ENCODE assay signal across 11 cellular contexts in the genomic region with DNA sequence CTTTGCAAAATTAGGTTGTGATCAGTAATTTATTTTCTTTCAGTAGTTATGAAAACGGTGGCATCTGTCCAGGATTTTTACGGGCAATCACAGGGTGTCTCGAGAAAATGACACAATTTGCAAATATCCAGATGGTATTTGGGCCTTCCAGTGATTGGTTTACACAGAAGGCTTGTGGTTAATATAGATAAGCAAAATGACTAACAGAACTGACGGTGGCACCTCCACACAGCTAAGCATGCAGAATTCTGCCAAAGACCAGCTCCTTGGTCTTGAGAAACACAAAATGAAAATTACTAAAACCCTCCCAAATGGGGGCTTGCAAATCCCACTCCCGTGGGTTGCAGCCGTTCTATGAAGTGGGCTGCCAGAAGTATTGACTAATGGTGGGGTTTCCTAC. TPM values are rescaled to one million over a fixed set of nuclear protein-coding genes. Genes with fewer than 3 reads are reported as not detected.
DNase-seq lines count a peak whose midpoint lies in the region; ATAC-seq, FAIRE-seq and TF ChIP-seq lines count a peak whose summit lies in the region.
"Had no signal": no experiment of that assay in that cellular context is flagged by ENCODE, and none has a peak within 500 bp of the region (broad histone marks: within the 10 kb centered on the region; RNA-seq: fewer than 3 reads in every experiment).

No MANE protein-coding gene starts in this region.

- no peak for DNase-seq in activated T-cell treated with anti-CD3 and anti-CD28 coated beads, Interleukin-2, amount 50 U/mL, for 4 hours
- DNase-seq in activated T-cell treated with anti-CD3 and anti-CD28 coated beads for 4 hours (no peak), activated B cell treated with CpG ODN at 0.5 μM for 24 hours (no peak), endothelial cell of umbilical vein (ENCODE audit: low read depth, low spot score) (peak; percentile 23), stomach (no peak), KBM-7 (no peak), NAMALWA (ENCODE audit: low spot score) (no peak)
- no peak for DNase-seq in central memory CD4-positive, alpha-beta T cell
- DNase-seq: activated effector memory CD4-positive, alpha-beta T cell treated with anti-CD3 and anti-CD28 coated beads, Interleukin-2, amount 50 U/mL, for 16 hours; MM.1S had no signal

- no peak overlapping the region for H3K4me2 ChIP-seq in endothelial cell of umbilical vein (ENCODE audit: insufficient read depth, low read length)

- peak overlapping the region; percentile 95 for H3K4me3 Mint-ChIP-seq in activated T-cell treated with anti-CD3 and anti-CD28 coated beads, Interleukin-2, amount 50 U/mL, for 4 hours
- H3K4me3 Mint-ChIP-seq in activated B cell treated with CpG ODN at 0.5 μM for 24 hours = no peak overlapping the region

- no peaks in the 10 kb centered on the region for H3K27me3 Mint-ChIP-seq in activated T-cell treated with anti-CD3 and anti-CD28 coated beads, Interleukin-2, amount 50 U/mL, for 4 hours (ENCODE audit: low read depth)
- no peaks in the 10 kb centered on the region for H3K27me3 Mint-ChIP-seq in activated B cell treated with CpG ODN at 0.5 μM for 24 hours

- TF ChIP-seq EP300 in stomach (IDR thresholded peaks at IDR 0.05) = no peak

- no peak overlapping the region for H3K27ac ChIP-seq in endothelial cell of umbilical vein (ENCODE audit: insufficient read depth, low read depth, low read length)
- peak overlapping the region in 4 of 5 donors; percentile 74 to 82 (median 80) for H3K27ac ChIP-seq in stomach
- H3K27ac ChIP-seq: SJSA1 had no signal

- peaks cover 2% of the 10 kb centered on the region for H3K9me1 ChIP-seq in endothelial cell of umbilical vein (replicated peaks; ENCODE audit: control insufficient read depth, extremely low read depth, insufficient read depth, low read length)

- TF ChIP-seq CTCF in activated B cell treated with CpG ODN at 0.5 μM for 24 hours (IDR thresholded peaks at IDR 0.05) (no peak), endothelial cell of umbilical vein (IDR thresholded peaks at IDR 0.05; ENCODE audit: extremely low read depth in 1 of 2, insufficient read depth in 1 of 2, low read depth in 1 of 2, low read length in 2 of 2) (no peak), stomach (IDR thresholded peaks at IDR 0.05) (no peak)

- no TSS peak for BruUV-seq in endothelial cell of umbilical vein (replicated peaks; lab: Mats Ljungman, UMichigan)

- peak overlapping the region; percentile 53 for H3K27ac Mint-ChIP-seq in activated B cell treated with CpG ODN at 0.5 μM for 24 hours

- CTCF ChIA-PET in activated B cell treated with CpG ODN at 0.5 μM for 24 hours (lab: Charles Lee) (interaction anchor here (6.4 kb wide), 1 partner anchor 44 kb away, joined by 104 read pairs; no protein-coding TSS in a partner anchor), endothelial cell of umbilical vein (lab: Charles Lee) (interaction anchor here (2.5 kb wide), 1 partner anchor 193 kb away, joined by 6 read pairs; no protein-coding TSS in a partner anchor)

- no peak overlapping the region for H2AFZ ChIP-seq in endothelial cell of umbilical vein (ENCODE audit: low read depth, low read length)

- dilution Hi-C loops in endothelial cell of umbilical vein (cut with MboI; ENCODE audit: extremely low pct_ligation_motif_present, low sequenced_read_pairs) = no loop called here

- H3K4me3 ChIP-seq in endothelial cell of umbilical vein (replicated peaks in 1 of 3; ENCODE audit: insufficient read depth in 1 of 3, low read depth in 1 of 3, low read length in 3 of 3) (no peak overlapping the region), stomach (peak overlapping the region in 1 of 4 donors; percentile 19)
- H3K4me3 ChIP-seq: SJSA1 had no signal

- H4K20me1 ChIP-seq in endothelial cell of umbilical vein (replicated peaks; ENCODE audit: control insufficient read depth, extremely low read depth, insufficient read depth, low read length) = no peaks in the 10 kb centered on the region

- H3K4me1 ChIP-seq in endothelial cell of umbilical vein (ENCODE audit: control insufficient read depth, extremely low read depth, insufficient read depth, low read length) (peaks cover 28% of the 10 kb centered on the region), stomach (peaks cover 54 to 84% (median 66%) of the 10 kb centered on the region in 4 donors)

- in situ Hi-C loops in KBM-7 (cut with MboI; ENCODE audit: low pct_unique_long_range_greater_than_20kb, low sequenced_read_pairs) = no loop called here

- 38 to 44% (median 39%) methylated on average over 6 of the region's 6 CpGs for WGBS in stomach, 5 donors

- no peak for FAIRE-seq in endothelial cell of umbilical vein (lab: Jason Lieb, UNC)

- TF ChIP-seq POLR2A in endothelial cell of umbilical vein (IDR thresholded peaks at IDR 0.05; ENCODE audit: low read depth, low read length) (no peak), stomach (IDR thresholded peaks at IDR 0.05) (no peak)

- no peaks in the 10 kb centered on the region for H3K36me3 ChIP-seq in endothelial cell of umbilical vein (ENCODE audit: control insufficient read depth in 2 of 2, extremely low read depth in 1 of 2, insufficient read depth in 2 of 2, low read length in 2 of 2)
- no peaks in the 10 kb centered on the region for H3K36me3 ChIP-seq in stomach
- H3K36me3 ChIP-seq: SJSA1 had no signal

- POLR2A ChIA-PET in activated B cell treated with CpG ODN at 0.5 μM for 24 hours (lab: Charles Lee) = interaction anchor here (8.3 kb wide), 1 partner anchor 41 kb away, joined by 181 read pairs; no protein-coding TSS in a partner anchor
- POLR2A ChIA-PET in endothelial cell of umbilical vein (lab: Charles Lee) = no interaction called here

- H3K27me3 ChIP-seq in endothelial cell of umbilical vein (ENCODE audit: control insufficient read depth in 2 of 2, insufficient read depth in 2 of 2, low read length in 2 of 2) (no peaks in the 10 kb centered on the region), stomach (no peaks in the 10 kb centered on the region)
- H3K27me3 ChIP-seq: SJSA1 had no signal

- intact Hi-C loops in activated B cell treated with CpG ODN at 0.5 μM for 24 hours (cut with micrococcal nuclease) = no loop called here
- intact Hi-C loops in endothelial cell of umbilical vein (cut with micrococcal nuclease) = no loop called here
- intact Hi-C loops in stomach (cut with DNase I; ENCODE audit: low total_unique reads) = no loop called here

- H3K9me3 Mint-ChIP-seq in activated T-cell treated with anti-CD3 and anti-CD28 coated beads, Interleukin-2, amount 50 U/mL, for 4 hours = no peaks in the 10 kb centered on the region
- H3K9me3 Mint-ChIP-seq in activated B cell treated with CpG ODN at 0.5 μM for 24 hours = no peaks in the 10 kb centered on the region

- peak; percentile 18 to 28 for ATAC-seq in activated T-cell treated with anti-CD3 and anti-CD28 coated beads, Interleukin-2, amount 50 U/mL, for 4 hours
- ATAC-seq in activated B cell treated with CpG ODN at 0.5 μM for 24 hours (ENCODE audit: low read depth) = no peak

- no peak overlapping the region for H3K9ac ChIP-seq in endothelial cell of umbilical vein (replicated peaks; ENCODE audit: extremely low read depth, insufficient read depth, low read length)

- H3K9me3 ChIP-seq in endothelial cell of umbilical vein (replicated peaks; ENCODE audit: control insufficient read depth, insufficient read depth, low read length) = no peaks in the 10 kb centered on the region
- no peaks in the 10 kb centered on the region for H3K9me3 ChIP-seq in stomach
- H3K9me3 ChIP-seq: SJSA1 had no signal

- H3K79me2 ChIP-seq in endothelial cell of umbilical vein (ENCODE audit: control insufficient read depth, insufficient read depth, low read length) = peaks cover 7% of the 10 kb centered on the region

- peaks cover 75% of the 10 kb centered on the region for H3K4me1 Mint-ChIP-seq in activated T-cell treated with anti-CD3 and anti-CD28 coated beads, Interleukin-2, amount 50 U/mL, for 4 hours (ENCODE audit: low read depth)
- H3K4me1 Mint-ChIP-seq in activated B cell treated with CpG ODN at 0.5 μM for 24 hours = peaks cover 64% of the 10 kb centered on the region

- H3K36me3 Mint-ChIP-seq in activated T-cell treated with anti-CD3 and anti-CD28 coated beads, Interleukin-2, amount 50 U/mL, for 4 hours (ENCODE audit: insufficient read depth) = peaks cover 17% of the 10 kb centered on the region
- peaks cover 7% of the 10 kb centered on the region for H3K36me3 Mint-ChIP-seq in activated B cell treated with CpG ODN at 0.5 μM for 24 hours (ENCODE audit: low read depth)

TF ChIP-seq in endothelial cell of umbilical vein, 7 proteins besides CTCF, POLR2A, EP300 and RAD21:
- no peak for TF ChIP-seq EZH2 (IDR thresholded peaks at IDR 0.05; ENCODE audit: borderline replicate concordance, low read depth, low read length, severe bottlenecking)
- TF ChIP-seq GATA2 (IDR thresholded peaks at IDR 0.05; ENCODE audit: insufficient read depth, insufficient read length, low read depth, low read length) = no peak
- no peak for TF ChIP-seq MYC (IDR thresholded peaks at IDR 0.05; ENCODE audit: low read depth, low read length)
- no peak for TF ChIP-seq JUN (IDR thresholded peaks at IDR 0.05; ENCODE audit: borderline replicate concordance, insufficient read depth, insufficient read length, low read depth)
- TF ChIP-seq FOS (IDR thresholded peaks at IDR 0.05; ENCODE audit: borderline replicate concordance, insufficient read depth, low read length) = no peak
- TF ChIP-seq POLR2AphosphoS5 (IDR thresholded peaks at IDR 0.05; ENCODE audit: insufficient read depth, low read depth, low read length) = no peak
- TF ChIP-seq, protein P1, sequence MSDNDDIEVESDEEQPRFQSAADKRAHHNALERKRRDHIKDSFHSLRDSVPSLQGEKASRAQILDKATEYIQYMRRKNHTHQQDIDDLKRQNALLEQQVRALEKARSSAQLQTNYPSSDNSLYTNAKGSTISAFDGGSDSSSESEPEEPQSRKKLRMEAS (IDR thresholded peaks at IDR 0.05; ENCODE audit: insufficient read depth, insufficient read length) = no peak

RNA-seq across cellular contexts. Expression of a gene that starts 5.5 kb away (rescaled TPM):
- 10 to 100 TPM; 42.4 to 53.9 (median 44.7) TPM for total RNA-seq in activated T-cell treated with anti-CD3 and anti-CD28 coated beads, Interleukin-2, amount 50 U/mL, for 4 hours
- total RNA-seq in activated B cell treated with CpG ODN at 0.5 μM for 24 hours (22.1 and 27.0 TPM in 2 replicates), endothelial cell of umbilical vein (11.5 and 16.3 TPM in 2 replicates), stomach (10 to 100 TPM in 4 of 5 donors, 1 to 10 TPM in 1; 6.2 to 23.8 (median 17.5) TPM)
- polyA plus RNA-seq in endothelial cell of umbilical vein (6.5 and 6.7 TPM in 2 replicates), stomach (10 to 100 TPM in 1 of 3 donors, 1 to 10 TPM in 2; 8.2 to 12.7 (median 9.2) TPM)
- 7.6 and 7.7 TPM in 2 replicates for polyA plus RNA-seq in endothelial cell of umbilical vein (2011; cell fraction: cytosol; rRNA removed)
- 10.9 and 11.7 TPM in 2 replicates for polyA plus RNA-seq in endothelial cell of umbilical vein (2011; cell fraction: nucleus; rRNA removed)
- 11.6 and 14.8 TPM in 2 replicates for polyA plus RNA-seq in endothelial cell of umbilical vein (2012)
- polyA minus RNA-seq in endothelial cell of umbilical vein = 13.4 and 15.2 TPM in 2 replicates
- polyA minus RNA-seq in endothelial cell of umbilical vein (2011; cell fraction: cytosol; rRNA and poly(A)+ RNA removed) = 5.9 TPM
- 8.1 and 9.1 TPM in 2 replicates for polyA minus RNA-seq in endothelial cell of umbilical vein (2011; cell fraction: nucleus; rRNA and poly(A)+ RNA removed)
